Comparison of ENCODE assay signal across 13 cellular contexts in genomic region chr10:110101464-110102144, GRCh38.
DNase-seq lines count a peak whose midpoint lies in the region; ATAC-seq, FAIRE-seq and TF ChIP-seq lines count a peak whose summit lies in the region.
"Had no signal": no experiment of that assay in that cellular context is flagged by ENCODE, and none has a peak within 500 bp of the region (broad histone marks: within the 10 kb centered on the region; RNA-seq: fewer than 3 reads in every experiment).

No MANE protein-coding gene starts in this region.

- no peak overlapping the region for H3K4me3 Mint-ChIP-seq in GM23338

- H3K4me2 ChIP-seq in GM23338: no peak overlapping the region

- ATAC-seq in GM19452 (IDR thresholded peaks at IDR 0.05; ENCODE audit: unreplicated experiment) (peak; percentile 65), GM23338 (no peak)
- ATAC-seq: body of pancreas, lower lobe of right lung had no signal

- FAIRE-seq in RCC 7860 (lab: Jason Lieb, UNC): peak; percentile 18

- DNase-seq in Caki2 (ENCODE audit: low read depth): peak; percentile 38
- no peak for DNase-seq in RCC 7860 (ENCODE audit: low spot score)
- peak; percentile 70 for DNase-seq in kidney tubule cell (ENCODE audit: low spot score)
- DNase-seq in NCI-H1048 (lab: John Stamatoyannopoulos, UW): no peak
- DNase-seq in GM23338 (ENCODE audit: low spot score): no peak
- no peak for DNase-seq in ecto neural progenitor cell (ENCODE audit: low spot score)
- DNase-seq: body of pancreas; dorsolateral prefrontal cortex; lower lobe of right lung; NCI-H1092 treated with DMSO at 0.1 percent for 48 hours; stimulated activated CD4-positive, alpha-beta T cell treated with anti-CD3 and anti-CD28 coated beads, Interleukin-4, amount 100 ng/mL, for 24 hours had no signal

- TF ChIP-seq CTCF in GM23338 (conservative IDR thresholded peaks at IDR 0.05; ENCODE audit: low read depth in 2 of 2): no peak

- H4K20me1 ChIP-seq in GM23338 (replicated peaks; ENCODE audit: insufficient read depth): no peaks in the 10 kb centered on the region

- H3K9me2 ChIP-seq in GM23338 (ENCODE audit: insufficient read depth): no peaks in the 10 kb centered on the region

- no peaks in the 10 kb centered on the region for H3K9me3 Mint-ChIP-seq in GM23338

- no peak overlapping the region for H3K4me3 ChIP-seq in GM23338
- H3K4me3 ChIP-seq: body of pancreas, dorsolateral prefrontal cortex, lower lobe of right lung had no signal

- H3K36me3 ChIP-seq in GM23338 (ENCODE audit: insufficient read depth): no peaks in the 10 kb centered on the region
- H3K36me3 ChIP-seq: lower lobe of right lung had no signal

- in situ Hi-C loops in Caki2 (cut with HindIII; ENCODE audit: low pct_unique_long_range_greater_than_20kb, low sequenced_read_pairs): no loop called here

- H3K79me2 ChIP-seq in GM23338 (replicated peaks; ENCODE audit: insufficient read depth): peaks cover 22% of the 10 kb centered on the region

- no peaks in the 10 kb centered on the region; the same call in 2 of the 3 replicates for H3K36me3 Mint-ChIP-seq in GM23338 (ENCODE audit: low read depth)

- no peaks in the 10 kb centered on the region for H3K4me1 Mint-ChIP-seq in GM23338

- no peaks in the 10 kb centered on the region for H3K4me1 ChIP-seq in GM23338 (ENCODE audit: insufficient read depth)
- H3K4me1 ChIP-seq: body of pancreas had no signal

- H2AFZ ChIP-seq in GM23338: no peak overlapping the region

- H3F3A ChIP-seq in GM23338 (replicated peaks; ENCODE audit: low read depth): no peaks in the 10 kb centered on the region

- no peaks in the 10 kb centered on the region for H3K27me3 ChIP-seq in GM23338 (ENCODE audit: insufficient read depth)
- H3K27me3 ChIP-seq: body of pancreas, dorsolateral prefrontal cortex had no signal

- peaks cover 7% of the 10 kb centered on the region for H3K27me3 Mint-ChIP-seq in GM23338 (ENCODE audit: insufficient read depth, low read depth, poor library complexity)

- no peak overlapping the region for H3K27ac ChIP-seq in GM23338 (ENCODE audit: low read depth)
- H3K27ac ChIP-seq: body of pancreas, C4-2B, lower lobe of right lung had no signal

- no peak overlapping the region for H3K27ac Mint-ChIP-seq in GM23338

TF ChIP-seq in GM23338, 12 proteins besides CTCF, POLR2A, EP300 and RAD21:
- TF ChIP-seq, protein P1, sequence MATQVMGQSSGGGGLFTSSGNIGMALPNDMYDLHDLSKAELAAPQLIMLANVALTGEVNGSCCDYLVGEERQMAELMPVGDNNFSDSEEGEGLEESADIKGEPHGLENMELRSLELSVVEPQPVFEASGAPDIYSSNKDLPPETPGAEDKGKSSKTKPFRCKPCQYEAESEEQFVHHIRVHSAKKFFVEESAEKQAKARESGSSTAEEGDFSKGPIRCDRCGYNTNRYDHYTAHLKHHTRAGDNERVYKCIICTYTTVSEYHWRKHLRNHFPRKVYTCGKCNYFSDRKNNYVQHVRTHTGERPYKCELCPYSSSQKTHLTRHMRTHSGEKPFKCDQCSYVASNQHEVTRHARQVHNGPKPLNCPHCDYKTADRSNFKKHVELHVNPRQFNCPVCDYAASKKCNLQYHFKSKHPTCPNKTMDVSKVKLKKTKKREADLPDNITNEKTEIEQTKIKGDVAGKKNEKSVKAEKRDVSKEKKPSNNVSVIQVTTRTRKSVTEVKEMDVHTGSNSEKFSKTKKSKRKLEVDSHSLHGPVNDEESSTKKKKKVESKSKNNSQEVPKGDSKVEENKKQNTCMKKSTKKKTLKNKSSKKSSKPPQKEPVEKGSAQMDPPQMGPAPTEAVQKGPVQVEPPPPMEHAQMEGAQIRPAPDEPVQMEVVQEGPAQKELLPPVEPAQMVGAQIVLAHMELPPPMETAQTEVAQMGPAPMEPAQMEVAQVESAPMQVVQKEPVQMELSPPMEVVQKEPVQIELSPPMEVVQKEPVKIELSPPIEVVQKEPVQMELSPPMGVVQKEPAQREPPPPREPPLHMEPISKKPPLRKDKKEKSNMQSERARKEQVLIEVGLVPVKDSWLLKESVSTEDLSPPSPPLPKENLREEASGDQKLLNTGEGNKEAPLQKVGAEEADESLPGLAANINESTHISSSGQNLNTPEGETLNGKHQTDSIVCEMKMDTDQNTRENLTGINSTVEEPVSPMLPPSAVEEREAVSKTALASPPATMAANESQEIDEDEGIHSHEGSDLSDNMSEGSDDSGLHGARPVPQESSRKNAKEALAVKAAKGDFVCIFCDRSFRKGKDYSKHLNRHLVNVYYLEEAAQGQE (IDR thresholded peaks at IDR 0.05; ENCODE audit: unreplicated experiment): no peak

Comparison
In these comparisons a context has a peak if more than half of its experiments do, and no peak if none do; other contexts are left out.
1. DNase-seq: peak in Caki2 (single experiment) and kidney tubule cell (single experiment); none in RCC 7860 (single experiment), NCI-H1048 (single experiment), GM23338 (single experiment) and ecto neural progenitor cell (single experiment).